1 cellular context compared by ENCODE assay signal in genomic region chr3:170222647-170223541, GRCh38.
A peak's percentile ranks its signal among the peaks of the same experiment; 100 is the strongest.
TF ChIP-seq lines count a peak whose summit lies in the region.

No MANE protein-coding gene starts in this region.

TF ChIP-seq in K562, 482 proteins besides CTCF, POLR2A, EP300 and RAD21 (continues in another document):
- TF ChIP-seq KDM5B (IDR thresholded peaks at IDR 0.05; ENCODE audit: insufficient replicate concordance, low read depth, low read length) (peak; percentile 23), POLR3A (IDR thresholded peaks at IDR 0.05; ENCODE audit: borderline replicate concordance, extremely low read depth, insufficient read depth, insufficient read length) (no peak), SIN3A (IDR thresholded peaks at IDR 0.05; ENCODE audit: borderline replicate concordance in 2 of 2, control insufficient read depth in 1 of 2, low read depth in 2 of 2, low read length in 2 of 2) (0 out of 4 replicates have a peak, but pooled peaks of 1 of the 2 experiments have one; percentile 28), ZNF583 (CRISPR knock-in tag; IDR thresholded peaks at IDR 0.05) (no peak), HDAC1 (IDR thresholded peaks at IDR 0.05) (0 out of 4 replicates have a peak, but pooled peaks of 1 of the 2 experiments have one; percentile 20), ZNF354B (CRISPR knock-in tag; IDR thresholded peaks at IDR 0.05) (no peak), VEZF1 (CRISPR knock-in tag; IDR thresholded peaks at IDR 0.05) (peak; percentile 71), NEUROD1 (IDR thresholded peaks at IDR 0.05; ENCODE audit: borderline replicate concordance, low read depth, low read length, partially characterized antibody) (no peak), CBFB (CRISPR knock-in tag; IDR thresholded peaks at IDR 0.05) (no peak), ZBTB2 (IDR thresholded peaks at IDR 0.05) (no peak), MYBL2 (IDR thresholded peaks at IDR 0.05; ENCODE audit: low read depth) (no peak), MYBL2 (CRISPR knock-in tag; IDR thresholded peaks at IDR 0.05; ENCODE audit: borderline replicate concordance) (no peak), HDAC3 (IDR thresholded peaks at IDR 0.05; ENCODE audit: borderline replicate concordance, partially characterized antibody) (no peak), ZNF431 (CRISPR knock-in tag; IDR thresholded peaks at IDR 0.05) (no peak), FOXK1 (CRISPR knock-in tag; IDR thresholded peaks at IDR 0.05; ENCODE audit: borderline replicate concordance) (no peak), CREB1 (IDR thresholded peaks at IDR 0.05) (0 out of 2 replicates have a peak, but pooled peaks have one; percentile 4), CREB1 (CRISPR knock-in tag; IDR thresholded peaks at IDR 0.05) (no peak; the same call in 1 of the 2 replicates), TCF7 (IDR thresholded peaks at IDR 0.05; ENCODE audit: borderline replicate concordance) (no peak), ZNF584 (CRISPR knock-in tag; IDR thresholded peaks at IDR 0.05; ENCODE audit: low read depth) (no peak), KDM1A (IDR thresholded peaks at IDR 0.05) (0 out of 4 replicates have a peak, but pooled peaks of 1 of the 2 experiments have one; percentile 23), CREM (IDR thresholded peaks at IDR 0.05; ENCODE audit: low read depth) (0 out of 2 replicates have a peak, but pooled peaks have one; percentile 3), POLR2H (tag; IDR thresholded peaks at IDR 0.05; ENCODE audit: low read depth) (no peak), PRDM10 (IDR thresholded peaks at IDR 0.05; ENCODE audit: partially characterized antibody) (peak; percentile 24), MEIS2 (IDR thresholded peaks at IDR 0.05; ENCODE audit: partially characterized antibody) (peak; percentile 31), NR2C1 (IDR thresholded peaks at IDR 0.05) (no peak), NR2C1 (tag; IDR thresholded peaks at IDR 0.05) (no peak), YBX1 (IDR thresholded peaks at IDR 0.05) (no peak), XRCC4 (IDR thresholded peaks at IDR 0.05; ENCODE audit: extremely low read depth, insufficient read depth, insufficient read length) (no peak), POLR2G (IDR thresholded peaks at IDR 0.05; ENCODE audit: low read depth, low read length) (peak; percentile 67), U2AF2 (optimal IDR thresholded peaks at IDR 0.05; ENCODE audit: low read depth, low read length) (no peak), HDAC2 (IDR thresholded peaks at IDR 0.05) (no peak), ZNF263 (CRISPR knock-in tag; IDR thresholded peaks at IDR 0.05; ENCODE audit: borderline replicate concordance) (0 out of 2 replicates have a peak, but pooled peaks have one; percentile 20), HNRNPLL (IDR thresholded peaks at IDR 0.05; ENCODE audit: low read depth, low read length, poor library complexity, severe bottlenecking) (no peak), HMGXB4 (CRISPR knock-in tag; IDR thresholded peaks at IDR 0.05) (no peak), SMARCE1 (IDR thresholded peaks at IDR 0.05) (peak; percentile 70), ZBTB7A (IDR thresholded peaks at IDR 0.05; ENCODE audit: borderline replicate concordance, control insufficient read depth, low read depth, low read length) (peak; percentile 17; the same call in 1 of the 2 replicates), ZNF318 (IDR thresholded peaks at IDR 0.05; ENCODE audit: borderline replicate concordance in 1 of 2, low read depth in 1 of 2) (no peak), HMGN3 (IDR thresholded peaks at IDR 0.05; ENCODE audit: borderline replicate concordance, extremely low read depth, insufficient read length, low read depth, low read length) (peak; percentile 22)
- TF ChIP-seq, protein P1, sequence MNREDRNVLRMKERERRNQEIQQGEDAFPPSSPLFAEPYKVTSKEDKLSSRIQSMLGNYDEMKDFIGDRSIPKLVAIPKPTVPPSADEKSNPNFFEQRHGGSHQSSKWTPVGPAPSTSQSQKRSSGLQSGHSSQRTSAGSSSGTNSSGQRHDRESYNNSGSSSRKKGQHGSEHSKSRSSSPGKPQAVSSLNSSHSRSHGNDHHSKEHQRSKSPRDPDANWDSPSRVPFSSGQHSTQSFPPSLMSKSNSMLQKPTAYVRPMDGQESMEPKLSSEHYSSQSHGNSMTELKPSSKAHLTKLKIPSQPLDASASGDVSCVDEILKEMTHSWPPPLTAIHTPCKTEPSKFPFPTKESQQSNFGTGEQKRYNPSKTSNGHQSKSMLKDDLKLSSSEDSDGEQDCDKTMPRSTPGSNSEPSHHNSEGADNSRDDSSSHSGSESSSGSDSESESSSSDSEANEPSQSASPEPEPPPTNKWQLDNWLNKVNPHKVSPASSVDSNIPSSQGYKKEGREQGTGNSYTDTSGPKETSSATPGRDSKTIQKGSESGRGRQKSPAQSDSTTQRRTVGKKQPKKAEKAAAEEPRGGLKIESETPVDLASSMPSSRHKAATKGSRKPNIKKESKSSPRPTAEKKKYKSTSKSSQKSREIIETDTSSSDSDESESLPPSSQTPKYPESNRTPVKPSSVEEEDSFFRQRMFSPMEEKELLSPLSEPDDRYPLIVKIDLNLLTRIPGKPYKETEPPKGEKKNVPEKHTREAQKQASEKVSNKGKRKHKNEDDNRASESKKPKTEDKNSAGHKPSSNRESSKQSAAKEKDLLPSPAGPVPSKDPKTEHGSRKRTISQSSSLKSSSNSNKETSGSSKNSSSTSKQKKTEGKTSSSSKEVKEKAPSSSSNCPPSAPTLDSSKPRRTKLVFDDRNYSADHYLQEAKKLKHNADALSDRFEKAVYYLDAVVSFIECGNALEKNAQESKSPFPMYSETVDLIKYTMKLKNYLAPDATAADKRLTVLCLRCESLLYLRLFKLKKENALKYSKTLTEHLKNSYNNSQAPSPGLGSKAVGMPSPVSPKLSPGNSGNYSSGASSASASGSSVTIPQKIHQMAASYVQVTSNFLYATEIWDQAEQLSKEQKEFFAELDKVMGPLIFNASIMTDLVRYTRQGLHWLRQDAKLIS (CRISPR knock-in tag; IDR thresholded peaks at IDR 0.05) = 0 out of 2 replicates have a peak, but pooled peaks have one; percentile 51
- TF ChIP-seq, protein P2, sequence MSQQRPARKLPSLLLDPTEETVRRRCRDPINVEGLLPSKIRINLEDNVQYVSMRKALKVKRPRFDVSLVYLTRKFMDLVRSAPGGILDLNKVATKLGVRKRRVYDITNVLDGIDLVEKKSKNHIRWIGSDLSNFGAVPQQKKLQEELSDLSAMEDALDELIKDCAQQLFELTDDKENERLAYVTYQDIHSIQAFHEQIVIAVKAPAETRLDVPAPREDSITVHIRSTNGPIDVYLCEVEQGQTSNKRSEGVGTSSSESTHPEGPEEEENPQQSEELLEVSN (IDR thresholded peaks at IDR 0.05; ENCODE audit: borderline replicate concordance in 1 of 2, extremely low read depth in 1 of 2, insufficient read depth in 1 of 2, insufficient read length in 1 of 2, low read depth in 1 of 2, low read length in 1 of 2, poor library complexity in 1 of 2, severe bottlenecking in 1 of 2) = peak in 1 of 2 experiments; percentile 7
